In the genomic region with DNA sequence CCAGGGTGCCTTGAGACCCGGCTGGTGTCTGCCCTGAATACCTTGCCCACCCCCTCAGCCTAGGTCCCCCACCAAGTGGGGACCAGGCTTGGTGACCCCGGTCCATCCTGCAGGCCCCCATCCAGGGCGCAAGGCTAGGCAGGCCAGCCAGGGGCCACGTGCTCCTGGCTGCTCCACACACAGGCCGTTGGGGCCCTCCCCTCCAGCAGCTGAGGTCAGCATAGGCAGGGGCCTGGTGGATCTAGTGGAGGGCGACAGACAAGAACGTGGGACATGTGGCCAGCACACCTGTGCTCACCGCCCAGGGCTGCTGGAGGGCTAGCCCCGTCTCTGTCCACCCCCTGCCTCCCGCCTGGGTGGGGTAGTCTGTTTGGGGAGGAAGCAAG, we compare ENCODE assay signal across 1 cellular context.
TF ChIP-seq lines count a peak whose summit lies in the region.

No MANE protein-coding gene starts in this region.

TF ChIP-seq in WTC11, 78 proteins besides CTCF, POLR2A, EP300 and RAD21 (continued from another document):
- TF ChIP-seq, protein P1, sequence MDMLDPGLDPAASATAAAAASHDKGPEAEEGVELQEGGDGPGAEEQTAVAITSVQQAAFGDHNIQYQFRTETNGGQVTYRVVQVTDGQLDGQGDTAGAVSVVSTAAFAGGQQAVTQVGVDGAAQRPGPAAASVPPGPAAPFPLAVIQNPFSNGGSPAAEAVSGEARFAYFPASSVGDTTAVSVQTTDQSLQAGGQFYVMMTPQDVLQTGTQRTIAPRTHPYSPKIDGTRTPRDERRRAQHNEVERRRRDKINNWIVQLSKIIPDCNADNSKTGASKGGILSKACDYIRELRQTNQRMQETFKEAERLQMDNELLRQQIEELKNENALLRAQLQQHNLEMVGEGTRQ (CRISPR knock-in tag; IDR thresholded peaks at IDR 0.05): 0 out of 2 replicates have a peak, but pooled peaks have one; percentile 25
- TF ChIP-seq, protein P2, sequence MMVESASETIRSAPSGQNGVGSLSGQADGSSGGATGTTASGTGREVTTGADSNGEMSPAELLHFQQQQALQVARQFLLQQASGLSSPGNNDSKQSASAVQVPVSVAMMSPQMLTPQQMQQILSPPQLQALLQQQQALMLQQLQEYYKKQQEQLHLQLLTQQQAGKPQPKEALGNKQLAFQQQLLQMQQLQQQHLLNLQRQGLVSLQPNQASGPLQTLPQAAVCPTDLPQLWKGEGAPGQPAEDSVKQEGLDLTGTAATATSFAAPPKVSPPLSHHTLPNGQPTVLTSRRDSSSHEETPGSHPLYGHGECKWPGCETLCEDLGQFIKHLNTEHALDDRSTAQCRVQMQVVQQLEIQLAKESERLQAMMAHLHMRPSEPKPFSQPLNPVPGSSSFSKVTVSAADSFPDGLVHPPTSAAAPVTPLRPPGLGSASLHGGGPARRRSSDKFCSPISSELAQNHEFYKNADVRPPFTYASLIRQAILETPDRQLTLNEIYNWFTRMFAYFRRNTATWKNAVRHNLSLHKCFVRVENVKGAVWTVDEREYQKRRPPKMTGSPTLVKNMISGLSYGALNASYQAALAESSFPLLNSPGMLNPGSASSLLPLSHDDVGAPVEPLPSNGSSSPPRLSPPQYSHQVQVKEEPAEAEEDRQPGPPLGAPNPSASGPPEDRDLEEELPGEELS (CRISPR knock-in tag; IDR thresholded peaks at IDR 0.05): no peak
- TF ChIP-seq, protein P3, sequence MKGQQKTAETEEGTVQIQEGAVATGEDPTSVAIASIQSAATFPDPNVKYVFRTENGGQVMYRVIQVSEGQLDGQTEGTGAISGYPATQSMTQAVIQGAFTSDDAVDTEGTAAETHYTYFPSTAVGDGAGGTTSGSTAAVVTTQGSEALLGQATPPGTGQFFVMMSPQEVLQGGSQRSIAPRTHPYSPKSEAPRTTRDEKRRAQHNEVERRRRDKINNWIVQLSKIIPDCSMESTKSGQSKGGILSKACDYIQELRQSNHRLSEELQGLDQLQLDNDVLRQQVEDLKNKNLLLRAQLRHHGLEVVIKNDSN (CRISPR knock-in tag; IDR thresholded peaks at IDR 0.05): no peak
